Comparison of ENCODE assay signal across 10 cellular contexts in the genomic region with DNA sequence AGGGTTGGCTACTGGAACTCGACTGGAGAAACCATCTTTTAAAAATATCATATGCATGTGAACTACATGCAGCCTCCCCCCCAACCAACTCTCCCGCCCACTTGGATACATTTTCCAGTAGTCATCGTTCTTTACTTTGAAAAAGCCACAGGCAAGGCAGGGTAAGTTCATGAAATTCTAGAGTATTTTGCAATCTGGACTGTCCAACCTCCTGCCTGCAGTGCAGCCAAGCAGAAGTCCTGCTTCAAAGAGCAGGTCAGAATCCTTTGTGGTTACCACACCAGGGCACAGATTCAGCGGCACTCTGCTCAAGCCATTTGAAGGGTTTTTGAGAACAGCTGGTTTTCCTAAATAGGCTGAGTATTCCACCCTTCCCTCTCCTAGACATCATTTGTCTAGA.
DNase-seq lines count a peak whose midpoint lies in the region; ATAC-seq and TF ChIP-seq lines count a peak whose summit lies in the region.
"Had no signal": no experiment of that assay in that cellular context is flagged by ENCODE, and none has a peak within 500 bp of the region (broad histone marks: within the 10 kb centered on the region; RNA-seq: fewer than 3 reads in every experiment).

No MANE protein-coding gene starts in this region.

- ATAC-seq in GM21367 (IDR thresholded peaks at IDR 0.05; ENCODE audit: unreplicated experiment): no peak

- no peak overlapping the region for H3K4me3 ChIP-seq in fibroblast of mammary gland (ENCODE audit: control insufficient read depth, low read depth, low read length)
- H3K4me3 ChIP-seq in retinal pigment epithelial cell (ENCODE audit: low read length): no peak overlapping the region
- H3K4me3 ChIP-seq: HAP-1 had no signal

- TF ChIP-seq CTCF in fibroblast of mammary gland (conservative IDR thresholded peaks at IDR 0.05; ENCODE audit: control insufficient read depth, insufficient read depth, low read depth, low read length): no peak
- TF ChIP-seq CTCF in retinal pigment epithelial cell (conservative IDR thresholded peaks at IDR 0.05; ENCODE audit: low read depth, low read length): no peak

- DNase-seq in GM04503 (ENCODE audit: low read depth) (peak; percentile 69), NOMO-1 treated with dmso at 0.1 percent for 144 hours (lab: John Stamatoyannopoulos, UW; ENCODE audit: unreplicated experiment) (peak; percentile 20), fibroblast of mammary gland (ENCODE audit: low read depth) (peak; percentile 84), retinal pigment epithelial cell (ENCODE audit: low read depth) (peak; percentile 83), nucleus accumbens (lab: John Stamatoyannopoulos, UW) (no peak), NCI-H1694 treated with DMSO at 0.1 percent for 48 hours (lab: John Stamatoyannopoulos, UW) (no peak), NCI-H1694 (lab: John Stamatoyannopoulos, UW) (no peak)
- DNase-seq: effector memory CD4-positive, alpha-beta T cell had no signal

Comparison
In these comparisons a context has a peak if more than half of its experiments do, and no peak if none do; other contexts are left out.
1. DNase-seq: peak in GM04503 (single experiment), NOMO-1 treated with dmso at 0.1 percent for 144 hours (single experiment), fibroblast of mammary gland (single experiment) and retinal pigment epithelial cell (single experiment); none in nucleus accumbens (0 of 56), NCI-H1694 treated with DMSO at 0.1 percent for 48 hours (single experiment) and NCI-H1694 (single experiment).